Comparison of ENCODE assay signal across 9 cellular contexts in the genomic region with DNA sequence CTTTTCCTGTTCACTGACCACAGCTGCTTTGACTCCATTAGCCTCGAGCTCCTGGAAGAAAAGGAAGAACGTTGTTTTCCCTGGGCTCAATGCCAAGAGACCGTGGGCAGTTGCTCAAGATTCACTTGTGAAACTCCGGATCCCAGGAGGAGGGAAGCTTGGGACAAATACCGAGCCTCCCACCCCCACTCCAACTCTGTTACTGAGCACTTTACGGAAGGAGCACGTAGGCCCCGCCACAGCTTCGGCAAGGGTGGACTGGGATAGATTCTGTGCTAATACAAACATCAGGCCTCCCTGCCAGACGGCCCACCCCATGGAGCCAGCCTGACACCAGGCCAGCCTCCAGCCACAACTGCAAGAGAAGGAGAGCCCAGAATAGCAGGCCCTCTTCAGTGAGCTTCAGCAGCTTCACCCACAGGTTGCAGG. TPM values are rescaled to one million over a fixed set of nuclear protein-coding genes. Genes with fewer than 3 reads are reported as not detected.
A peak's percentile ranks its signal among the peaks of the same experiment; 100 is the strongest.
DNase-seq lines count a peak whose midpoint lies in the region; ATAC-seq, FAIRE-seq and TF ChIP-seq lines count a peak whose summit lies in the region.
"Had no signal": no experiment of that assay in that cellular context is flagged by ENCODE, and none has a peak within 500 bp of the region (broad histone marks: within the 10 kb centered on the region; RNA-seq: fewer than 3 reads in every experiment).

No MANE protein-coding gene starts in this region.

- DNase-seq in GOT3 (lab: John Stamatoyannopoulos, UW) (peak; percentile 38), anterior cingulate cortex (lab: John Stamatoyannopoulos, UW) (peak in 53 of 58 donors; percentile 20 to 89 (median 67)), right atrium auricular region (ENCODE audit: low spot score) (peak; percentile 97), small intestine (peak; percentile 11), T-helper 1 cell (no peak), 8988T (no peak)
- DNase-seq: activated B cell treated with CpG ODN at 0.5 μM for 24 hours had no signal

- peaks cover 0 to 31% of the 10 kb centered on the region in 2 donors for H3K4me1 ChIP-seq in right atrium auricular region
- H3K4me1 ChIP-seq in small intestine (ENCODE audit: control insufficient read depth in 2 of 2, insufficient read depth in 1 of 2, low read depth in 1 of 2, low read length in 1 of 2) = peaks cover 0 to under 1% of the 10 kb centered on the region in 2 donors

- TF ChIP-seq CTCF in right atrium auricular region (IDR thresholded peaks at IDR 0.05) = no peak

- H3K36me3 ChIP-seq in right atrium auricular region = peaks cover 19% of the 10 kb centered on the region
- peaks cover 0 to 2% of the 10 kb centered on the region in 2 donors for H3K36me3 ChIP-seq in small intestine (ENCODE audit: control insufficient read depth in 2 of 2, insufficient read depth in 2 of 2, low read length in 2 of 2)

- H3K9me3 ChIP-seq in right atrium auricular region = no peaks in the 10 kb centered on the region
- H3K9me3 ChIP-seq in small intestine (ENCODE audit: control insufficient read depth, low read depth) = no peaks in the 10 kb centered on the region

- 35 to 49% (median 39%) methylated on average over 10 of the region's 10 CpGs for WGBS in small intestine, 3 donors

- H3K27me3 ChIP-seq in right atrium auricular region = no peaks in the 10 kb centered on the region
- no peaks in the 10 kb centered on the region for H3K27me3 ChIP-seq in small intestine (ENCODE audit: control insufficient read depth in 2 of 2, insufficient read depth in 2 of 2, low read length in 2 of 2)

- H3K27ac ChIP-seq in right atrium auricular region (peak overlapping the region; percentile 83 to 88), small intestine (ENCODE audit: low read depth in 1 of 2, low read length in 1 of 2) (peak overlapping the region in 1 of 2 donors; percentile 90)

- FAIRE-seq in small intestine (lab: Jason Lieb, UNC) = no peak

- H3K4me3 ChIP-seq in right atrium auricular region (peak overlapping the region in 1 of 2 donors; percentile 15), small intestine (ENCODE audit: low read depth in 1 of 2, low read length in 2 of 2) (no peak overlapping the region)

- no peak for ATAC-seq in HG03045 (IDR thresholded peaks at IDR 0.05; ENCODE audit: unreplicated experiment)
- no peak for ATAC-seq in GM18498 (IDR thresholded peaks at IDR 0.05; ENCODE audit: unreplicated experiment)

RNA-seq across cellular contexts. Expression of a gene that starts 10.7 kb away (rescaled TPM):
- 1 to 10 TPM; 1.7 to 2.0 TPM for total RNA-seq in right atrium auricular region
- polyA plus RNA-seq in small intestine = 1 to 10 TPM in 2 of 3 donors, under 1 TPM in 1; 0.45 to 7.5 (median 1.4) TPM

RNA-seq across cellular contexts. Expression of a gene that starts 28.8 kb away (rescaled TPM):
- 100 to 1,000 TPM in 1 of 2 donors, 10 to 100 TPM in 1; 69.8 to 111 TPM for total RNA-seq in right atrium auricular region
- polyA plus RNA-seq in small intestine = 10 to 100 TPM; 21.9 to 74.6 (median 27.5) TPM

Comparison
In these comparisons a context has a peak if more than half of its experiments do, and no peak if none do; other contexts are left out.
1. DNase-seq: peak in GOT3 (single experiment), anterior cingulate cortex (53 of 58), right atrium auricular region (single experiment) and small intestine (single experiment); none in T-helper 1 cell (0 of 5) and 8988T (single experiment).